ENCODE assay signal across 7 cellular contexts in the genomic region with DNA sequence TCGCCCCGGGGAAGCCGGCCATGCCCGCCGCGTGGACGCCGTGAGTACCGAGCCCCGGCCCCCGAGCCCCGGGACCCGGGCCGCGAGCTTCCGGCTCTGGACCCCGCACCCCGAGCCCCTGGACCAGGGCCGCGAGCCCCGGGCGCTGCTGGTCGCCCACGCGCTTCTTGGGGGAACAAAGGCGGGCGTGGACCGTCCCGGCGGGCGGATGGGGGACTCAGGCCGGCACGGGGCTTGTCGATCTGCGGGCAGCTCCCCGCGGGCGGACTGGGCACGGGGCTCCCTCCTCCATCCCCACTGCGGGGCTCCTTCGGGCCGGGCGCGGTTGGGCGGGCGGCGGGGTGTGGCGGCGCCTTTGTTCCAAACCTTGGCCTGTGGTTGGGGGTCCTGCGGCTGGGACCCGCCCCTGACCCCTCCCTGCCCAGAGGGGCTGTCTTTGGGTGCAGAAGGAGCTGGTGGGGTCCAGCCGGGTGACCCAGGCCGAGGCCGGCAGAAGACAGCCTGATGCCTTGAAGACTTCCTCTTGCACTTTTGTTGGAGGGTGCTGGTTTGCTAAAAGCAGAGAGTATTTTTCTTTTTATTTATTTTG. TPM values are rescaled to one million over a fixed set of nuclear protein-coding genes. Genes with fewer than 3 reads are reported as not detected.
A peak's percentile ranks its signal among the peaks of the same experiment; 100 is the strongest.
DNase-seq lines count a peak whose midpoint lies in the region; ATAC-seq and TF ChIP-seq lines count a peak whose summit lies in the region.

No MANE protein-coding gene starts in this region.

- DNase-seq in GM13976 (ENCODE audit: low spot score) (peak; percentile 49), SK-N-SH (peak; percentile 91), left cardiac atrium (no peak), foreskin melanocyte (no peak)

- peak overlapping the region; percentile 30 to 64; a peak in 2 of 4 replicates for H3K27ac ChIP-seq in SK-N-SH (ENCODE audit: low read depth in 2 of 2, low read length in 1 of 2)

- H3K27me3 ChIP-seq in SK-N-SH (ENCODE audit: insufficient read depth) (no peaks in the 10 kb centered on the region), skeletal muscle satellite cell (ENCODE audit: control insufficient read depth, insufficient read depth, low read length) (no peaks in the 10 kb centered on the region)

- no peaks in the 10 kb centered on the region for H3K9me2 ChIP-seq in SK-N-SH

- TF ChIP-seq CTCF in GM13976 (IDR thresholded peaks at IDR 0.05; ENCODE audit: borderline replicate concordance, control extremely low read depth, extremely low read depth, insufficient read depth, missing control alignments) (no peak), SK-N-SH (IDR thresholded peaks at IDR 0.05) (no peak)

- H3K9me3 ChIP-seq in SK-N-SH = peaks cover 5% of the 10 kb centered on the region; the same call in 1 of the 2 replicates
- H3K9me3 ChIP-seq in skeletal muscle satellite cell (replicated peaks; ENCODE audit: low read length) = no peaks in the 10 kb centered on the region

- no peak for TF ChIP-seq RAD21 in SK-N-SH (IDR thresholded peaks at IDR 0.05; ENCODE audit: low read length)

- H3K4me1 ChIP-seq in SK-N-SH (ENCODE audit: control insufficient read depth in 1 of 2, insufficient read depth in 2 of 2, low read depth in 1 of 2, low read length in 1 of 2) (peaks cover 0 to 14% of the 10 kb centered on the region in 2 experiments; a peak in 1 of 4 replicates), skeletal muscle satellite cell (ENCODE audit: control insufficient read depth, insufficient read depth, low read length) (peaks cover 10% of the 10 kb centered on the region)

- intact Hi-C loops in left cardiac atrium (cut with DNase I) = no loop called here

- POLR2A ChIA-PET in SK-N-SH (lab: Yijun Ruan, JAX) = interaction anchor here (0.6 to 1.6 kb wide), 6 partner anchors 9 to 789 kb away, joined by 3 to 10 read pairs (median 6); a partner anchor contains a TSS

- TF ChIP-seq EP300 in SK-N-SH (IDR thresholded peaks at IDR 0.05; ENCODE audit: borderline replicate concordance in 1 of 2, low read depth in 1 of 2, low read length in 1 of 2) = no peak

- peaks cover 4% of the 10 kb centered on the region for H3F3A ChIP-seq in SK-N-SH (replicated peaks; ENCODE audit: insufficient read depth)

- H3K9ac ChIP-seq in SK-N-SH = peak overlapping the region; percentile 84
- peak overlapping the region; percentile 84 for H3K9ac ChIP-seq in skeletal muscle satellite cell (ENCODE audit: low read depth, low read length)

- peak overlapping the region; percentile 85 for H3K4me2 ChIP-seq in SK-N-SH
- peak overlapping the region; percentile 91 for H3K4me2 ChIP-seq in skeletal muscle satellite cell (ENCODE audit: low read length)

- in situ Hi-C loops in GM13976 (cut with MboI; ENCODE audit: low sequenced_read_pairs, unreplicated experiment) = no loop called here

- peak overlapping the region; percentile 64 to 75 for H3K4me3 ChIP-seq in SK-N-SH (ENCODE audit: low read depth in 2 of 2, low read length in 1 of 2)
- H3K4me3 ChIP-seq in skeletal muscle satellite cell (ENCODE audit: low read length) = peak overlapping the region; percentile 74

- peak overlapping the region; percentile 72 for H2AFZ ChIP-seq in SK-N-SH (ENCODE audit: low read depth)

- CTCF ChIA-PET in SK-N-SH (lab: Yijun Ruan, JAX) = interaction anchor here (0.6 to 2.0 kb wide), 7 partner anchors 12 to 992 kb away, joined by 3 to 11 read pairs (median 3); a partner anchor contains a TSS

- ATAC-seq in left cardiac atrium (peak; percentile 14 to 15), GM21526 (IDR thresholded peaks at IDR 0.05; ENCODE audit: low FRiP score, unreplicated experiment) (no peak), HG03280 (IDR thresholded peaks at IDR 0.05; ENCODE audit: unreplicated experiment) (no peak)

- H3K36me3 ChIP-seq in SK-N-SH (replicated peaks in 1 of 2; ENCODE audit: control insufficient read depth in 1 of 2, insufficient read depth in 2 of 2, low read length in 1 of 2) (peaks cover 2 to 5% of the 10 kb centered on the region in 2 experiments), skeletal muscle satellite cell (ENCODE audit: insufficient read depth, low read length) (peaks cover 32% of the 10 kb centered on the region)

- no peaks in the 10 kb centered on the region for H4K20me1 ChIP-seq in SK-N-SH (ENCODE audit: insufficient read depth)

- WGBS in SK-N-SH (ENCODE audit: low lambda C conversion rate) = 26% methylated on average over 5 of the region's 54 CpGs

- H3K79me2 ChIP-seq in SK-N-SH (ENCODE audit: insufficient read depth) = peaks cover 25% of the 10 kb centered on the region

TF ChIP-seq in SK-N-SH, 30 proteins besides CTCF, POLR2A, EP300 and RAD21:
- TF ChIP-seq RCOR1 (IDR thresholded peaks at IDR 0.05; ENCODE audit: low read length) (no peak), MXI1 (IDR thresholded peaks at IDR 0.05; ENCODE audit: low read depth, low read length) (0 out of 2 replicates have a peak, but pooled peaks have one; percentile 33)

RNA-seq across cellular contexts. Expression of a gene that starts 25.2 kb away (rescaled TPM):
- polyA plus RNA-seq in SK-N-SH (2012; rRNA removed) = 97.0 and 155 TPM in 2 replicates
- 100 and 114 TPM in 2 replicates for polyA plus RNA-seq in SK-N-SH (2012; cell fraction: cytosol; rRNA removed)
- 317 and 506 TPM in 2 replicates for polyA plus RNA-seq in SK-N-SH (2012; cell fraction: nucleus; rRNA removed)
- total RNA-seq in left cardiac atrium = 100 to 1,000 TPM; 200 to 209 TPM
- 109 and 111 TPM in 2 replicates for total RNA-seq in skeletal muscle satellite cell (2012; rRNA removed)

RNA-seq across cellular contexts. Expression of a gene that starts 25.6 kb away (rescaled TPM):
- polyA plus RNA-seq in SK-N-SH (2012; rRNA removed) = 25.2 and 26.8 TPM in 2 replicates
- 5.6 and 8.5 TPM in 2 replicates for polyA plus RNA-seq in SK-N-SH (2012; cell fraction: cytosol; rRNA removed)
- 132 and 143 TPM in 2 replicates for polyA plus RNA-seq in SK-N-SH (2012; cell fraction: nucleus; rRNA removed)
- total RNA-seq in left cardiac atrium = 10 to 100 TPM; 28.3 to 28.5 TPM
- total RNA-seq in skeletal muscle satellite cell (2012; rRNA removed) = 16.4 and 30.4 TPM in 2 replicates

Comparison
In these comparisons a context has a peak if more than half of its experiments do, and no peak if none do; other contexts are left out.
1. DNase-seq: peak in GM13976 (single experiment) and SK-N-SH (single experiment); none in left cardiac atrium (single experiment) and foreskin melanocyte (single experiment).
2. ATAC-seq: peak in left cardiac atrium (2 of 2); none in GM21526 (single experiment) and HG03280 (single experiment).